Comparison of ENCODE assay signal across 8 cellular contexts in genomic region chr2:69375494-69376353, GRCh38. TPM values are rescaled to one million over a fixed set of nuclear protein-coding genes. Genes with fewer than 3 reads are reported as not detected.
DNase-seq lines count a peak whose midpoint lies in the region; ATAC-seq and TF ChIP-seq lines count a peak whose summit lies in the region.

No MANE protein-coding gene starts in this region.

- H3K36me3 ChIP-seq in Panc1 (ENCODE audit: control insufficient read depth, insufficient read depth, low read length) (0 out of 2 replicates have a peak, but pooled peaks cover 4% of the 10 kb centered on the region), esophagus squamous epithelium (peaks cover 1 to 32% (median 2%) of the 10 kb centered on the region in 3 donors), neural cell (ENCODE audit: insufficient read depth, low read length) (no peaks in the 10 kb centered on the region)

- ATAC-seq in Panc1 (peak; percentile 70), GM21737 (IDR thresholded peaks at IDR 0.05; ENCODE audit: unreplicated experiment) (no peak)

- H3K27ac Mint-ChIP-seq in HFFc6 = no peak overlapping the region
- H3K27ac Mint-ChIP-seq in activated CD4-positive, alpha-beta memory T cell treated with anti-CD3 and anti-CD28 coated beads for 36 hours = no peak overlapping the region

- no peaks in the 10 kb centered on the region for H3K4me1 ChIP-seq in Panc1 (ENCODE audit: control insufficient read depth, insufficient read depth, low read length)
- peaks cover 0 to 14% (median 0%) of the 10 kb centered on the region in 3 donors for H3K4me1 ChIP-seq in esophagus squamous epithelium

- no peaks in the 10 kb centered on the region for H3K9me3 Mint-ChIP-seq in HFFc6
- no peaks in the 10 kb centered on the region for H3K9me3 Mint-ChIP-seq in activated CD4-positive, alpha-beta memory T cell treated with anti-CD3 and anti-CD28 coated beads for 36 hours

- H3F3A ChIP-seq in neural cell (ENCODE audit: insufficient read depth, low read length, poor library complexity, severe bottlenecking) = no peaks in the 10 kb centered on the region

- H3K27ac ChIP-seq in Panc1 (ENCODE audit: low read length) (no peak overlapping the region), esophagus squamous epithelium (no peak overlapping the region), neural cell (ENCODE audit: low read length) (no peak overlapping the region)

- no peak overlapping the region for H3K4me3 ChIP-seq in Panc1 (ENCODE audit: low read depth in 2 of 2, low read length in 2 of 2)
- H3K4me3 ChIP-seq in esophagus squamous epithelium = no peak overlapping the region
- H3K4me3 ChIP-seq in neural cell (ENCODE audit: low read length) = no peak overlapping the region

- no peak for TF ChIP-seq POLR2A in esophagus squamous epithelium (IDR thresholded peaks at IDR 0.05)

- H3K4me1 Mint-ChIP-seq in HFFc6 (ENCODE audit: low read depth) = peaks cover 23% of the 10 kb centered on the region
- H3K4me1 Mint-ChIP-seq in activated CD4-positive, alpha-beta memory T cell treated with anti-CD3 and anti-CD28 coated beads for 36 hours (ENCODE audit: low read depth) = peaks cover 16% of the 10 kb centered on the region

- POLR2A ChIA-PET in Panc1 (lab: Charles Lee) = interaction anchor here (0.6 kb wide), 1 partner anchor 538 kb away, joined by 7 read pairs; no protein-coding TSS in a partner anchor
- POLR2A ChIA-PET in activated CD4-positive, alpha-beta memory T cell treated with anti-CD3 and anti-CD28 coated beads for 36 hours (lab: Charles Lee) = interaction anchor here (0.6 to 1.0 kb wide), 2 partner anchors 61 to 855 kb away, joined by 3 to 4 read pairs; no protein-coding TSS in a partner anchor

- DNase-seq in D341Med (ENCODE audit: low spot score) (peak; percentile 41), HFFc6 (peak; percentile 25), Panc1 (ENCODE audit: low read depth, low spot score) (no peak), esophagus squamous epithelium (lab: John Stamatoyannopoulos, UW) (no peak), middle frontal gyrus (ENCODE audit: extremely low spot score, low spot score) (no peak)
- no peak for DNase-seq in activated CD4-positive, alpha-beta memory T cell treated with anti-CD3 and anti-CD28 coated beads for 36 hours

- H3K9ac ChIP-seq in neural cell (ENCODE audit: low read length) = no peak overlapping the region

- CTCF ChIA-PET in Panc1 (lab: Charles Lee) = interaction anchor here (1.5 kb wide), 1 partner anchor 10 kb away, joined by 6 read pairs; no protein-coding TSS in a partner anchor
- CTCF ChIA-PET in activated CD4-positive, alpha-beta memory T cell treated with anti-CD3 and anti-CD28 coated beads for 36 hours (lab: Charles Lee) = interaction anchor here (0.6 to 2.0 kb wide), 30 partner anchors 8 to 523 kb away, joined by 3 to 16 read pairs (median 4); partner anchors contain the start of gene NFU1

- H3K27me3 Mint-ChIP-seq in HFFc6 (ENCODE audit: insufficient read depth) = peaks cover under 1% of the 10 kb centered on the region; the same call in 1 of the 2 replicates
- H3K27me3 Mint-ChIP-seq in activated CD4-positive, alpha-beta memory T cell treated with anti-CD3 and anti-CD28 coated beads for 36 hours = no peaks in the 10 kb centered on the region

- in situ Hi-C loops in Panc1 (cut with HindIII; ENCODE audit: low pct_unique_long_range_greater_than_20kb, low sequenced_read_pairs) = no loop called here

- intact Hi-C loops in Panc1 (cut with micrococcal nuclease; ENCODE audit: unreplicated experiment) = no loop called here
- intact Hi-C loops in esophagus squamous epithelium (cut with DNase I) = no loop called here
- intact Hi-C loops in activated CD4-positive, alpha-beta memory T cell treated with anti-CD3 and anti-CD28 coated beads for 36 hours (cut with micrococcal nuclease) = loop anchor here (5.0 kb wide), 1 partner anchor 337 kb away; no protein-coding TSS in a partner anchor

- TF ChIP-seq EP300 in neural cell (conservative IDR thresholded peaks at IDR 0.05; ENCODE audit: poor library complexity, severe bottlenecking) = no peak

- H3K9me3 ChIP-seq in Panc1 (ENCODE audit: control insufficient read depth, insufficient read depth, low read depth, low read length) = no peaks in the 10 kb centered on the region
- H3K9me3 ChIP-seq in esophagus squamous epithelium = no peaks in the 10 kb centered on the region
- no peaks in the 10 kb centered on the region for H3K9me3 ChIP-seq in neural cell (ENCODE audit: low read length)

- H3K4me2 ChIP-seq in neural cell (ENCODE audit: low read length) = no peak overlapping the region

- no peak for TF ChIP-seq RAD21 in neural cell (conservative IDR thresholded peaks at IDR 0.05)

- no peak overlapping the region for H3K4me3 Mint-ChIP-seq in HFFc6
- H3K4me3 Mint-ChIP-seq in activated CD4-positive, alpha-beta memory T cell treated with anti-CD3 and anti-CD28 coated beads for 36 hours = no peak overlapping the region

- peaks cover 17% of the 10 kb centered on the region for H3K79me2 ChIP-seq in neural cell (replicated peaks; ENCODE audit: insufficient read depth, low read length)

- peak; percentile 81 for TF ChIP-seq CTCF in HFFc6 (IDR thresholded peaks at IDR 0.05)
- TF ChIP-seq CTCF in Panc1 (IDR thresholded peaks at IDR 0.05) = peak; percentile 73; the same call in 1 of the 2 replicates
- TF ChIP-seq CTCF in esophagus squamous epithelium (IDR thresholded peaks at IDR 0.05) = peak; percentile 22 to 59 (median 43)
- peak; percentile 45 for TF ChIP-seq CTCF in neural cell (IDR thresholded peaks at IDR 0.05; ENCODE audit: poor library complexity, severe bottlenecking)

- BruUV-seq in Panc1 (replicated peaks; lab: Mats Ljungman, UMichigan) = no TSS peak

- H3K27me3 ChIP-seq in Panc1 (ENCODE audit: control insufficient read depth, insufficient read depth, low read length) = no peaks in the 10 kb centered on the region
- no peaks in the 10 kb centered on the region for H3K27me3 ChIP-seq in esophagus squamous epithelium
- no peaks in the 10 kb centered on the region for H3K27me3 ChIP-seq in neural cell (ENCODE audit: insufficient read depth, low read depth, low read length)

- peaks cover 19% of the 10 kb centered on the region for H3K36me3 Mint-ChIP-seq in HFFc6 (ENCODE audit: low read depth)
- peaks cover 4% of the 10 kb centered on the region for H3K36me3 Mint-ChIP-seq in activated CD4-positive, alpha-beta memory T cell treated with anti-CD3 and anti-CD28 coated beads for 36 hours

- H3K9me2 ChIP-seq in neural cell (ENCODE audit: insufficient read depth, low read length) = no peaks in the 10 kb centered on the region

- WGBS in esophagus squamous epithelium, 2 donors = 71 to 74% methylated on average over 8 of the region's 8 CpGs

- H4K20me1 ChIP-seq in neural cell (ENCODE audit: insufficient read depth) = no peaks in the 10 kb centered on the region

- H2AFZ ChIP-seq in neural cell (ENCODE audit: low read depth, low read length) = no peak overlapping the region

TF ChIP-seq in neural cell, 6 proteins besides CTCF, POLR2A, EP300 and RAD21:
- TF ChIP-seq EZH2 (IDR thresholded peaks at IDR 0.05; ENCODE audit: borderline replicate concordance, insufficient read depth, low read length, poor library complexity, severe bottlenecking) = no peak
- no peak for TF ChIP-seq TAF1 (IDR thresholded peaks at IDR 0.05; ENCODE audit: low read depth)
- TF ChIP-seq MXI1 (conservative IDR thresholded peaks at IDR 0.05; ENCODE audit: poor library complexity, severe bottlenecking) = no peak
- TF ChIP-seq REST (IDR thresholded peaks at IDR 0.05; ENCODE audit: borderline replicate concordance) = no peak
- no peak for TF ChIP-seq POLR2AphosphoS5 (IDR thresholded peaks at IDR 0.05)
- no peak for TF ChIP-seq SMC3 (conservative IDR thresholded peaks at IDR 0.05; ENCODE audit: poor library complexity)

RNA-seq across cellular contexts. Expression of gene GFPT1, which starts 11.3 kb away (rescaled TPM):
- 100 to 1,000 TPM in 1 of 6 experiments, 10 to 100 TPM in 5; 74.6 to 106 (median 88.4) TPM for total RNA-seq in HFFc6 (2021; fragmentation: NEBNext Ultra II Directional; extraction: Animal tissue kit (Norgen Biotek cat#: 25700))
- total RNA-seq in Panc1 (2021; ENCODE audit: unreplicated experiment) (53.0 TPM), esophagus squamous epithelium (10 to 100 TPM; 13.9 to 25.8 (median 19.5) TPM)
- 27.7 TPM for polyA plus RNA-seq in Panc1 (2012; ENCODE audit: insufficient read length)
- polyA plus RNA-seq in neural cell = 32.3 and 39.4 TPM in 2 replicates
- polyA minus RNA-seq in neural cell = 96.2 and 107 TPM in 2 replicates
- total RNA-seq in activated CD4-positive, alpha-beta memory T cell treated with anti-CD3 and anti-CD28 coated beads for 36 hours = 10 to 100 TPM; 39.8 to 43.6 TPM

Comparison
In these comparisons a context has a peak if more than half of its experiments do, and no peak if none do; other contexts are left out.
1. DNase-seq: peak in D341Med (single experiment) and HFFc6 (single experiment); none in Panc1 (single experiment), esophagus squamous epithelium (single experiment), activated CD4-positive, alpha-beta memory T cell treated with anti-CD3 and anti-CD28 coated beads for 36 hours (single experiment) and middle frontal gyrus (single experiment).
2. Peak in every context shown above with its lines, with median percentiles within 50 percentile points of each other: CTCF ChIP-seq.